ENCODE assay signal across 16 cellular contexts in genomic region chr16:24775455-24775854, GRCh38. TPM values are rescaled to one million over a fixed set of nuclear protein-coding genes. Genes with fewer than 3 reads are reported as not detected.
DNase-seq lines count a peak whose midpoint lies in the region; ATAC-seq and TF ChIP-seq lines count a peak whose summit lies in the region.
"Had no signal": no experiment of that assay in that cellular context is flagged by ENCODE, and none has a peak within 500 bp of the region (broad histone marks: within the 10 kb centered on the region; RNA-seq: fewer than 3 reads in every experiment).

No MANE protein-coding gene starts in this region.

- DNase-seq in AG20443 (ENCODE audit: low spot score) (peak; percentile 27), fibroblast of pulmonary artery (ENCODE audit: low read depth) (peak; percentile 68), psoas muscle (no peak), cerebellar nuclear complex (lab: John Stamatoyannopoulos, UW) (no peak), NCI-H510A (lab: John Stamatoyannopoulos, UW) (no peak)
- DNase-seq: C1 segment of cervical spinal cord; effector memory CD8-positive, alpha-beta T cell; mesendoderm; NCI-H1417; NCI-H524 treated with DMSO at 0.1 percent for 48 hours; nucleus accumbens; T1000 had no signal

- TF ChIP-seq CTCF in VCaP (conservative IDR thresholded peaks at IDR 0.05) (no peak), fibroblast of pulmonary artery (IDR thresholded peaks at IDR 0.05; ENCODE audit: low read length, missing control alignments) (no peak), psoas muscle (IDR thresholded peaks at IDR 0.05) (no peak)

- peaks cover 5 to 48% of the 10 kb centered on the region in 2 donors for H3K36me3 ChIP-seq in psoas muscle (ENCODE audit: insufficient read depth in 1 of 2, low read depth in 1 of 2)

- H3K4me3 ChIP-seq in fibroblast of pulmonary artery (replicated peaks; ENCODE audit: low read depth, low read length): no peak overlapping the region
- no peak overlapping the region for H3K4me3 ChIP-seq in psoas muscle

- peak overlapping the region; percentile 73 for H3K27ac ChIP-seq in VCaP
- peak overlapping the region; percentile 70 for H3K27ac ChIP-seq in psoas muscle

- no peaks in the 10 kb centered on the region for H3K27me3 ChIP-seq in psoas muscle (ENCODE audit: insufficient read depth in 3 of 3, low read length in 2 of 3)

- intact Hi-C loops in psoas muscle (cut with DNase I): loop anchor here in 1 of 2 donors (5.0 kb wide), 1 partner anchor 43 kb away; no protein-coding TSS in a partner anchor

- peak; percentile 33 to 74 (median 46) for ATAC-seq in psoas muscle
- ATAC-seq in GM19328 (IDR thresholded peaks at IDR 0.05; ENCODE audit: unreplicated experiment): no peak
- ATAC-seq in HG02840 (IDR thresholded peaks at IDR 0.05; ENCODE audit: low FRiP score, unreplicated experiment): no peak
- ATAC-seq: effector memory CD8-positive, alpha-beta T cell; stimulated activated memory B cell treated with anti-CD40 and anti-IgM and Interleukin-4, amounts not matched to agents 10 μg/mL and 1 μg/mL and 100 μg/mL, for 72 hours had no signal

- H3K9me3 ChIP-seq in psoas muscle: no peaks in the 10 kb centered on the region

- peaks cover 41% of the 10 kb centered on the region for H3K4me1 ChIP-seq in psoas muscle

RNA-seq across cellular contexts. Expression of gene TNRC6A, which starts 46.0 kb away (rescaled TPM):
- 10 to 100 TPM; 14.5 to 30.1 (median 24.6) TPM for total RNA-seq in psoas muscle
- polyA plus RNA-seq in psoas muscle: 10 to 100 TPM in 2 of 3 donors, 1 to 10 TPM in 1; 6.4 to 20.9 (median 12.2) TPM

Comparison
In these comparisons a context has a peak if more than half of its experiments do, and no peak if none do; other contexts are left out.
1. DNase-seq: peak in AG20443 (single experiment) and fibroblast of pulmonary artery (single experiment); none in psoas muscle (0 of 2), cerebellar nuclear complex (0 of 2) and NCI-H510A (single experiment).
2. ATAC-seq: peak in psoas muscle (4 of 4); none in GM19328 (single experiment) and HG02840 (single experiment).